Comparison of ENCODE assay signal across 24 cellular contexts in the genomic region with DNA sequence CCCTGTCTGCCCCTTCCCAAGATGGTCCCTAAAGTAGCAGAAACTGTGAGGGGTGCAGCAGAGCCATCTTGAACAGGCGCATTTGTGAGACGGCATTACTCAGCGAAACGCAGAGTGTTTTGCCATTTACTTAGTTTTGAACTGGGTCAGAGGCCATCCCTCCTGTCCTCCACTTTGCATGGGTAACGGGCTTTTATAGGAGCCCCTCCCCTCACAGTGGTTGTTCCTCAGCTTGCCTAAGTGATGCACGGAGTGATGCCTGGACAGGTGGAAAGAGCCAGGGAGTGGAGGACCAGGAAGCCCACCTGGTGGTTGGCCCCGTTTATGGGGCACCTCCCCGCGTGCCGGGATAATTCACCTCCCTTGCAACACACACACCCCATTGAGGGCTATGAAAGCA.
DNase-seq lines count a peak whose midpoint lies in the region; ATAC-seq, FAIRE-seq and TF ChIP-seq lines count a peak whose summit lies in the region.
"Had no signal": no experiment of that assay in that cellular context is flagged by ENCODE, and none has a peak within 500 bp of the region (broad histone marks: within the 10 kb centered on the region; RNA-seq: fewer than 3 reads in every experiment).

No MANE protein-coding gene starts in this region.

- CTCF ChIA-PET in HEK293 (lab: Yijun Ruan, JAX), result no interaction called here
- CTCF ChIA-PET in H1 (lab: Charles Lee; ENCODE audit: partially characterized antibody), result interaction anchor here (1.0 to 1.3 kb wide), 3 partner anchors 14 to 204 kb away, joined by 3 read pairs; no protein-coding TSS in a partner anchor

- no peak overlapping the region for H2BK20ac ChIP-seq in H1 (ENCODE audit: low read length)

- H3K4me3 Mint-ChIP-seq in T-helper 2 cell treated with Interferon-gamma antibody and Interleukin-4, amounts not matched to agents 5 μg/mL and 100 μg/mL, for 36 hours, result no peak overlapping the region
- H3K4me3 Mint-ChIP-seq: CD14-positive monocyte; CD4-positive, alpha-beta T cell; CD8-positive, alpha-beta memory T cell had no signal

- no peak for TF ChIP-seq EP300 in H1 (IDR thresholded peaks at IDR 0.05; ENCODE audit: borderline replicate concordance in 1 of 2, low read depth in 2 of 2, low read length in 2 of 2)

- peaks cover 7% of the 10 kb centered on the region for H3K4me1 Mint-ChIP-seq in T-helper 2 cell treated with Interferon-gamma antibody and Interleukin-4, amounts not matched to agents 5 μg/mL and 100 μg/mL, for 36 hours (ENCODE audit: low read depth)

- ATAC-seq in GM21723 (IDR thresholded peaks at IDR 0.05; ENCODE audit: unreplicated experiment), result no peak

- POLR2A ChIA-PET in HEK293 (lab: Yijun Ruan, JAX), result no interaction called here
- POLR2A ChIA-PET in H1 (lab: Charles Lee; ENCODE audit: partially characterized antibody), result no interaction called here

- H2BK12ac ChIP-seq in H1 (ENCODE audit: low read depth, low read length), result no peak overlapping the region

- H3K4me1 ChIP-seq in HEK293 (ENCODE audit: control insufficient read depth, insufficient read depth, low read length) (no peaks in the 10 kb centered on the region), H1 (replicated peaks in 1 of 4; ENCODE audit: control insufficient read depth in 3 of 4, insufficient read depth in 4 of 4, low read length in 3 of 4) (peaks cover 0 to 2% (median 0%) of the 10 kb centered on the region in 4 experiments; a peak in 1 of 7 replicates), spleen (peaks cover 0 to 49% (median 24%) of the 10 kb centered on the region in 6 donors)
- H3K4me1 ChIP-seq: BE2C had no signal

- no peak overlapping the region for H3K27ac ChIP-seq in HEK293 (ENCODE audit: extremely low read depth, low read depth, low read length)
- H3K27ac ChIP-seq in H1 (ENCODE audit: low read depth, low read length), result no peak overlapping the region
- H3K27ac ChIP-seq in spleen, result peak overlapping the region; percentile 15 to 82 (median 74)
- H3K27ac ChIP-seq: 22Rv1; BLaER1 treated with 17β-estradiol and CSF1 and Interleukin-3, amounts not matched to agents 10 nM and 100 nM; GM23248 had no signal

- H3K79me2 ChIP-seq in H1 (ENCODE audit: control insufficient read depth in 1 of 2, insufficient read depth in 2 of 2, low read length in 2 of 2), result peaks cover 0 to 17% of the 10 kb centered on the region in 2 experiments; a peak in 1 of 4 replicates

- peaks cover 7% of the 10 kb centered on the region; the same call in 1 of the 2 replicates for H3K79me1 ChIP-seq in H1 (ENCODE audit: low read depth, low read length)

- H3K36me3 Mint-ChIP-seq in T-helper 2 cell treated with Interferon-gamma antibody and Interleukin-4, amounts not matched to agents 5 μg/mL and 100 μg/mL, for 36 hours (ENCODE audit: low read depth), result no peaks in the 10 kb centered on the region
- H3K36me3 Mint-ChIP-seq: CD14-positive monocyte; CD8-positive, alpha-beta memory T cell had no signal

- in situ Hi-C loops in KBM-7 (cut with MboI; ENCODE audit: low pct_unique_long_range_greater_than_20kb, low sequenced_read_pairs), result no loop called here

- no peaks in the 10 kb centered on the region for H3K23me2 ChIP-seq in H1 (ENCODE audit: low read depth, low read length)

- H3K9me3 Mint-ChIP-seq in T-helper 2 cell treated with Interferon-gamma antibody and Interleukin-4, amounts not matched to agents 5 μg/mL and 100 μg/mL, for 36 hours, result no peaks in the 10 kb centered on the region
- H3K9me3 Mint-ChIP-seq: CD4-positive, alpha-beta T cell; CD8-positive, alpha-beta memory T cell had no signal

- no peak overlapping the region for H4K91ac ChIP-seq in H1 (replicated peaks; ENCODE audit: insufficient read length, low read length)

- no peak overlapping the region for H2BK5ac ChIP-seq in H1 (ENCODE audit: low read depth, low read length)

- no peak overlapping the region for H2AFZ ChIP-seq in H1 (ENCODE audit: low read length)
- H2AFZ ChIP-seq: GM23248 had no signal

- TF ChIP-seq POLR2A in H1 (IDR thresholded peaks at IDR 0.05; ENCODE audit: control extremely low read depth in 1 of 2, low read depth in 2 of 2, low read length in 2 of 2) (no peak), spleen (IDR thresholded peaks at IDR 0.05) (no peak)

- H3K9me3 ChIP-seq in HEK293 (ENCODE audit: control insufficient read depth, insufficient read depth, low read depth, low read length) (no peaks in the 10 kb centered on the region), H1 (ENCODE audit: insufficient read depth in 2 of 2, low read depth in 1 of 2, low read length in 1 of 2) (no peaks in the 10 kb centered on the region), spleen (no peaks in the 10 kb centered on the region)
- H3K9me3 ChIP-seq: BE2C; BLaER1 treated with 17β-estradiol and CSF1 and Interleukin-3, amounts not matched to agents 10 nM and 100 nM had no signal

- no peaks in the 10 kb centered on the region for H3K36me3 ChIP-seq in HEK293 (ENCODE audit: control insufficient read depth in 2 of 2, insufficient read depth in 1 of 2, low read length in 2 of 2)
- H3K36me3 ChIP-seq in H1 (ENCODE audit: control insufficient read depth in 2 of 4, insufficient read depth in 4 of 4, low read length in 3 of 4), result no peaks in the 10 kb centered on the region
- no peaks in the 10 kb centered on the region for H3K36me3 ChIP-seq in spleen
- H3K36me3 ChIP-seq: BE2C; BLaER1 treated with 17β-estradiol and CSF1 and Interleukin-3, amounts not matched to agents 10 nM and 100 nM had no signal

- no peak overlapping the region for H3K23ac ChIP-seq in H1 (ENCODE audit: insufficient read length)

- no peak overlapping the region for H3K4me2 ChIP-seq in H1 (ENCODE audit: insufficient read depth in 1 of 2, low read depth in 2 of 2, low read length in 2 of 2)
- H3K4me2 ChIP-seq: BLaER1 treated with 17β-estradiol and CSF1 and Interleukin-3, amounts not matched to agents 10 nM and 100 nM had no signal

- H3K4me3 ChIP-seq in HEK293 (ENCODE audit: low read depth, low read length) (no peak overlapping the region), H1 (ENCODE audit: extremely low read depth in 1 of 4, insufficient read depth in 2 of 4, low read depth in 3 of 4, low read length in 4 of 4) (no peak overlapping the region), spleen (no peak overlapping the region)
- H3K4me3 ChIP-seq: BLaER1 treated with 17β-estradiol and CSF1 and Interleukin-3, amounts not matched to agents 10 nM and 100 nM; GM23248 had no signal

- peaks cover 0 to 3% of the 10 kb centered on the region in 2 experiments for H4K20me1 ChIP-seq in H1 (replicated peaks in 1 of 2; ENCODE audit: control insufficient read depth in 1 of 2, insufficient read depth in 2 of 2, low read length in 2 of 2)
- H4K20me1 ChIP-seq: BLaER1 treated with 17β-estradiol and CSF1 and Interleukin-3, amounts not matched to agents 10 nM and 100 nM had no signal

- no peak overlapping the region for H2AK5ac ChIP-seq in H1 (ENCODE audit: low read depth, low read length)

- H2BK120ac ChIP-seq in H1 (replicated peaks; ENCODE audit: low read depth, low read length), result no peak overlapping the region

- no peak overlapping the region for H3K27ac Mint-ChIP-seq in T-helper 2 cell treated with Interferon-gamma antibody and Interleukin-4, amounts not matched to agents 5 μg/mL and 100 μg/mL, for 36 hours
- H3K27ac Mint-ChIP-seq: CD4-positive, alpha-beta T cell had no signal

- no peak for TF ChIP-seq RAD21 in H1 (IDR thresholded peaks at IDR 0.05 in 1 of 2, conservative IDR thresholded peaks at IDR 0.05 in 1 of 2; ENCODE audit: low read depth in 2 of 2, low read length in 2 of 2)

- no peak for TF ChIP-seq CTCF in HEK293 (tag by site-specific recombination; IDR thresholded peaks at IDR 0.05)
- no peak for TF ChIP-seq CTCF in H1 (IDR thresholded peaks at IDR 0.05; ENCODE audit: control extremely low read depth in 1 of 3, insufficient read depth in 1 of 3, low read depth in 1 of 3, low read length in 3 of 3)
- TF ChIP-seq CTCF in spleen (IDR thresholded peaks at IDR 0.05 in 8 of 11, conservative IDR thresholded peaks at IDR 0.05 in 3 of 11), result no peak

- intact Hi-C loops in spleen (cut with DNase I; ENCODE audit: low total_unique reads), result no loop called here

- H3K4ac ChIP-seq in H1 (replicated peaks; ENCODE audit: insufficient read length, low read depth, low read length), result no peak overlapping the region

- no peak overlapping the region for H4K5ac ChIP-seq in H1 (ENCODE audit: insufficient read length, low read depth, low read length)

- H4K8ac ChIP-seq in H1 (ENCODE audit: extremely low read depth, insufficient read depth, low read length), result no peak overlapping the region

- no peak overlapping the region for H3K56ac ChIP-seq in H1 (replicated peaks; ENCODE audit: insufficient read length, low read depth, low read length)

- H3K27me3 Mint-ChIP-seq in T-helper 2 cell treated with Interferon-gamma antibody and Interleukin-4, amounts not matched to agents 5 μg/mL and 100 μg/mL, for 36 hours (ENCODE audit: low read depth), result no peaks in the 10 kb centered on the region
- H3K27me3 Mint-ChIP-seq: CD4-positive, alpha-beta T cell; CD8-positive, alpha-beta memory T cell had no signal

- no peak overlapping the region for H3K14ac ChIP-seq in H1 (ENCODE audit: insufficient read length)

- H3K27me3 ChIP-seq in H1 (replicated peaks in 1 of 4; ENCODE audit: control insufficient read depth in 3 of 4, extremely low read depth in 1 of 4, insufficient read depth in 3 of 4, low read length in 3 of 4) (no peaks in the 10 kb centered on the region), spleen (replicated peaks in 1 of 7) (no peaks in the 10 kb centered on the region)
- H3K27me3 ChIP-seq: BE2C; BLaER1 treated with 17β-estradiol and CSF1 and Interleukin-3, amounts not matched to agents 10 nM and 100 nM had no signal

- WGBS in H1 (ENCODE audit: extremely low coverage in 1 of 2, insufficient coverage in 1 of 2, insufficient read length in 1 of 2, insufficient replicate concordance in 2 of 2, low coverage in 1 of 2, low lambda C conversion rate in 2 of 2, missing lambda C conversion rate in 1 of 2), 2 experiments, result 87% methylated on average over 10 of the region's 10 CpGs; no CpG with 5 or more reads in 1 of the 2 experiments
- WGBS in spleen, 5 donors, result 91 to 97% (median 94%) methylated on average over 10 of the region's 10 CpGs

- FAIRE-seq in H1 (lab: Jason Lieb, UNC), result no peak
- FAIRE-seq: A204.1, D721Med, GM12891, GM18507, H54 had no signal

- H2BK15ac ChIP-seq in H1 (ENCODE audit: low read length), result no peak overlapping the region

- H3K18ac ChIP-seq in H1 (ENCODE audit: extremely low read depth, low read length), result no peak overlapping the region; the same call in 1 of the 2 replicates

- DNase-seq in NCI-H748 (lab: John Stamatoyannopoulos, UW; ENCODE audit: unreplicated experiment), result peak; percentile 43
- DNase-seq in NCI-H748 treated with DMSO at 0.1 percent for 48 hours (lab: John Stamatoyannopoulos, UW), result no peak
- no peak for DNase-seq in H1 (ENCODE audit: low read depth in 1 of 2, low spot score in 2 of 2)
- no peak for DNase-seq in spleen
- no peak for DNase-seq in KBM-7
- DNase-seq in T-helper 2 cell treated with Interferon-gamma antibody and Interleukin-4, amounts not matched to agents 5 μg/mL and 100 μg/mL, for 36 hours (ENCODE audit: low spot score), result no peak
- DNase-seq: BE2C; CD4-positive, alpha-beta T cell; CD8-positive, alpha-beta memory T cell; DMS53; DMS79 treated with DMSO at 0.1 percent for 48 hours; GF-D8; HCEC 1CT had no signal

- H3K9ac ChIP-seq in H1 (replicated peaks in 1 of 4; ENCODE audit: extremely low read depth in 1 of 4, low read depth in 3 of 4, low read length in 3 of 4), result no peak overlapping the region
- H3K9ac ChIP-seq: BLaER1 treated with 17β-estradiol and CSF1 and Interleukin-3, amounts not matched to agents 10 nM and 100 nM; GM23248 had no signal

Comparison
In these comparisons a context has a peak if more than half of its experiments do, and no peak if none do; other contexts are left out.
1. H3K27ac ChIP-seq: peak in spleen (8 of 8); none in HEK293 (single experiment) and H1 (single experiment).